ENCODE assay signal across 22 cellular contexts in genomic region chr17:61076649-61077048, GRCh38.
DNase-seq lines count a peak whose midpoint lies in the region; ATAC-seq, FAIRE-seq and TF ChIP-seq lines count a peak whose summit lies in the region.
"Had no signal": no experiment of that assay in that cellular context is flagged by ENCODE, and none has a peak within 500 bp of the region (broad histone marks: within the 10 kb centered on the region; RNA-seq: fewer than 3 reads in every experiment).

No MANE protein-coding gene starts in this region.

- H3K9me3 ChIP-seq in liver (ENCODE audit: control insufficient read depth in 4 of 4, low read length in 3 of 4), result no peaks in the 10 kb centered on the region
- H3K9me3 ChIP-seq in tibial nerve, result no peaks in the 10 kb centered on the region
- no peaks in the 10 kb centered on the region for H3K9me3 ChIP-seq in pancreas
- H3K9me3 ChIP-seq: BLaER1, HAP-1, neutrophil had no signal

- H3K27me3 ChIP-seq in liver (ENCODE audit: control insufficient read depth in 4 of 4, insufficient read depth in 4 of 4, low read length in 3 of 4) (no peaks in the 10 kb centered on the region), tibial nerve (no peaks in the 10 kb centered on the region), pancreas (no peaks in the 10 kb centered on the region)
- H3K27me3 ChIP-seq: BLaER1, neutrophil had no signal

- WGBS in liver, result 69% methylated on average over 3 of the region's 3 CpGs
- WGBS in tibial nerve, 2 donors, result 59 to 61% methylated on average over 3 of the region's 3 CpGs
- WGBS in pancreas, 2 donors, result 85 to 89% methylated on average over 3 of the region's 3 CpGs

- H3K4me3 ChIP-seq in choroid plexus epithelial cell (ENCODE audit: low read depth, low read length), result no peak overlapping the region
- no peak overlapping the region for H3K4me3 ChIP-seq in liver (ENCODE audit: low read depth in 1 of 3, low read length in 3 of 3)
- no peak overlapping the region for H3K4me3 ChIP-seq in tibial nerve
- H3K4me3 ChIP-seq in pancreas, result no peak overlapping the region
- H3K4me3 ChIP-seq: BLaER1, HAP-1 had no signal

- peak; percentile 37 for DNase-seq in NCI-H748 (lab: John Stamatoyannopoulos, UW; ENCODE audit: unreplicated experiment)
- DNase-seq in NCI-H748 treated with DMSO at 0.1 percent for 48 hours (lab: John Stamatoyannopoulos, UW), result no peak
- peak; percentile 42 for DNase-seq in choroid plexus epithelial cell (ENCODE audit: low read depth)
- no peak for DNase-seq in tibial nerve (ENCODE audit: low spot score in 2 of 2)
- DNase-seq in pancreas, result no peak
- DNase-seq: 8988T; activated CD4-positive, alpha-beta T cell treated with anti-CD3 and anti-CD28 coated beads, Interleukin-2, amount 10 ng/mL, durations not matched to agents 24 days and 14 days; activated effector memory CD4-positive, alpha-beta T cell treated with Interleukin-2 at 50 U/mL for 16 hours; activated naive CD8-positive, alpha-beta T cell treated with anti-CD3 and anti-CD28 coated beads, Interleukin-2, amount 50 U/mL, for 24 hours; left ventricle myocardium superior; NCI-H1417 treated with DMSO at 0.1 percent for 48 hours; NCI-H774; SHP77 treated with DMSO at 0.1 percent for 48 hours; stimulated activated CD8-positive, alpha-beta memory T cell treated with anti-CD3 and anti-CD28 coated beads, Interleukin-4, amount 100 ng/mL, for 48 hours; T-helper 1 cell had no signal

- no peak overlapping the region for H3K27ac ChIP-seq in liver (ENCODE audit: low read depth in 1 of 2, low read length in 2 of 2)
- H3K27ac ChIP-seq in tibial nerve, result no peak overlapping the region
- no peak overlapping the region for H3K27ac ChIP-seq in pancreas
- H3K27ac ChIP-seq: BLaER1, epithelial cell of prostate, neutrophil had no signal

- TF ChIP-seq POLR2A in tibial nerve (IDR thresholded peaks at IDR 0.05), result no peak

- no peak overlapping the region for H3K9ac ChIP-seq in liver (ENCODE audit: low read depth in 1 of 2, low read length in 2 of 2)
- H3K9ac ChIP-seq: BLaER1 had no signal

- peaks cover 0 to 4% (median 0%) of the 10 kb centered on the region in 4 donors for H3K4me1 ChIP-seq in liver (ENCODE audit: control insufficient read depth in 4 of 4, insufficient read depth in 4 of 4, low read length in 3 of 4)
- peaks cover 0 to 5% (median 0%) of the 10 kb centered on the region in 4 donors for H3K4me1 ChIP-seq in tibial nerve
- no peaks in the 10 kb centered on the region for H3K4me1 ChIP-seq in pancreas
- H3K4me1 ChIP-seq: BLaER1, HAP-1 had no signal

- intact Hi-C loops in pancreas (cut with DNase I), result no loop called here

- ATAC-seq in HG03108 (IDR thresholded peaks at IDR 0.05; ENCODE audit: unreplicated experiment) (no peak), pancreas (no peak), HG02870 (IDR thresholded peaks at IDR 0.05; ENCODE audit: unreplicated experiment) (no peak)
- ATAC-seq: activated naive CD8-positive, alpha-beta T cell treated with anti-CD3 and anti-CD28 coated beads, Interleukin-2, amount 50 U/mL, for 24 hours; left ventricle myocardium superior had no signal

- TF ChIP-seq CTCF in choroid plexus epithelial cell (conservative IDR thresholded peaks at IDR 0.05; ENCODE audit: low read depth, low read length) (no peak), liver (IDR thresholded peaks at IDR 0.05; ENCODE audit: low read depth, low read length, missing input control) (no peak), tibial nerve (IDR thresholded peaks at IDR 0.05) (no peak), pancreas (IDR thresholded peaks at IDR 0.05) (no peak)

- no peak for FAIRE-seq in pancreas (lab: Jason Lieb, UNC)

- H3K36me3 ChIP-seq in liver (ENCODE audit: control insufficient read depth in 4 of 4, insufficient read depth in 3 of 4, low read depth in 1 of 4, low read length in 3 of 4), result no peaks in the 10 kb centered on the region
- H3K36me3 ChIP-seq in tibial nerve, result peaks cover 0 to 14% (median 0%) of the 10 kb centered on the region in 3 donors
- H3K36me3 ChIP-seq in pancreas, result no peaks in the 10 kb centered on the region
- H3K36me3 ChIP-seq: BLaER1, HAP-1, neutrophil had no signal

- TF ChIP-seq EP300 in tibial nerve (IDR thresholded peaks at IDR 0.05), result no peak

- no peak for TF ChIP-seq RAD21 in liver (IDR thresholded peaks at IDR 0.05)

TF ChIP-seq in liver, 16 proteins besides CTCF, POLR2A, EP300 and RAD21:
- peak in 1 of 2 donors; percentile 10 for TF ChIP-seq RXRA (IDR thresholded peaks at IDR 0.05)
- no peak for TF ChIP-seq JUND (IDR thresholded peaks at IDR 0.05)
- peak; percentile 21 for TF ChIP-seq NR2F2 (IDR thresholded peaks at IDR 0.05)
- TF ChIP-seq MAX (IDR thresholded peaks at IDR 0.05), result no peak
- TF ChIP-seq FOXA1 (IDR thresholded peaks at IDR 0.05), result no peak
- TF ChIP-seq HNF4A (conservative IDR thresholded peaks at IDR 0.05), result peak; percentile 53 to 60
TF ChIP-seq in liver: peak in this region for 3.

Comparison
In these comparisons a context has a peak if more than half of its experiments do, and no peak if none do; other contexts are left out.
1. DNase-seq: peak in NCI-H748 (single experiment) and choroid plexus epithelial cell (single experiment); none in NCI-H748 treated with DMSO at 0.1 percent for 48 hours (single experiment), tibial nerve (0 of 2) and pancreas (0 of 6).